In the genomic region with DNA sequence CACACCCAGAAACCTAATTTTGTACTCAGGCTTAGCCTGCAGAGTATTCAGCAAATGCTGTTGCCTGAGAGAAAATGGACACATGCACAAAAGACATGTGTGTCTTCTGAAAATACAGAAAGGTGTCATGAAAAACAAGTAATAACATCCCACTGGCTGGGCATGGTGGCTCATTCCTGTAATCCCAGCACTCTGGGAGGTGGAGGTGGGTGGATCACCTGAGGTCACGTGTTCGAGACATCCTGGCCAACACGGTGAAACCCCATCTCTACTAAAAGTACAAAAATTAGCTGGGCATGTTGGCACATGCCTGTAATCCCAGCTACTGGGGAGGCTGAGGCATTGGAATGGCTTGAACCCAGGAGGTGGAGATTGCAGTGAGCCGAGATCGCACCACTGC, we compare ENCODE assay signal across 8 cellular contexts. TPM values are rescaled to one million over a fixed set of nuclear protein-coding genes. Genes with fewer than 3 reads are reported as not detected.
A peak's percentile ranks its signal among the peaks of the same experiment; 100 is the strongest.
DNase-seq lines count a peak whose midpoint lies in the region; ATAC-seq and TF ChIP-seq lines count a peak whose summit lies in the region.
"Not testable (repeated sequence)": the region's sequence is repeated elsewhere in the genome, so short reads cannot be mapped to it uniquely, and the experiment has no call there.

No MANE protein-coding gene starts in this region.

- not testable (repeated sequence) for BruUV-seq in mammary epithelial cell (replicated peaks; lab: Mats Ljungman, UMichigan)

- H3K4me3 Mint-ChIP-seq in CD4-positive, alpha-beta T cell; activated CD4-positive, alpha-beta memory T cell treated with anti-CD3 and anti-CD28 coated beads for 36 hours; activated naive CD4-positive, alpha-beta T cell treated with anti-CD3 and anti-CD28 coated beads, Interleukin-2, amount 50 U/mL, for 24 hours; neural progenitor cell; stimulated activated naive CD8-positive, alpha-beta T cell treated with anti-CD3 and anti-CD28 coated beads, Interleukin-15, amount 100 ng/mL, for 72 hours: not testable (repeated sequence)

- peaks cover 14% of the 10 kb centered on the region for H3K4me1 ChIP-seq in mammary epithelial cell (ENCODE audit: insufficient read depth, low read length)
- H3K4me1 ChIP-seq in foreskin keratinocyte, neural progenitor cell: not testable (repeated sequence)

- dilution Hi-C loops in mammary epithelial cell (cut with HindIII; ENCODE audit: low sequenced_read_pairs): not testable (repeated sequence)

- H3K9me3 Mint-ChIP-seq in CD4-positive, alpha-beta T cell; activated CD4-positive, alpha-beta memory T cell treated with anti-CD3 and anti-CD28 coated beads for 36 hours; activated naive CD4-positive, alpha-beta T cell treated with anti-CD3 and anti-CD28 coated beads, Interleukin-2, amount 50 U/mL, for 24 hours; neural progenitor cell; stimulated activated naive CD8-positive, alpha-beta T cell treated with anti-CD3 and anti-CD28 coated beads, Interleukin-15, amount 100 ng/mL, for 72 hours: not testable (repeated sequence)

- peak overlapping the region; percentile 39 for H3K27ac Mint-ChIP-seq in CD4-positive, alpha-beta T cell
- peak overlapping the region; percentile 58 for H3K27ac Mint-ChIP-seq in activated CD4-positive, alpha-beta memory T cell treated with anti-CD3 and anti-CD28 coated beads for 36 hours
- peak overlapping the region; percentile 30 for H3K27ac Mint-ChIP-seq in activated naive CD4-positive, alpha-beta T cell treated with anti-CD3 and anti-CD28 coated beads, Interleukin-2, amount 50 U/mL, for 24 hours
- H3K27ac Mint-ChIP-seq in neural progenitor cell: not testable (repeated sequence)
- H3K27ac Mint-ChIP-seq in stimulated activated naive CD8-positive, alpha-beta T cell treated with anti-CD3 and anti-CD28 coated beads, Interleukin-15, amount 100 ng/mL, for 72 hours: peak overlapping the region; percentile 72 to 74

- H3F3A ChIP-seq in neural progenitor cell (ENCODE audit: low read depth): not testable (repeated sequence)

- WGBS in mammary epithelial cell (ENCODE audit: low coverage, missing lambda C conversion rate): 3% methylated on average over 5 of the region's 5 CpGs

- not testable (repeated sequence) for H3K4me3 ChIP-seq in mammary epithelial cell (replicated peaks in 1 of 3; ENCODE audit: insufficient read depth in 1 of 3, low read depth in 2 of 3, low read length in 3 of 3); neural progenitor cell

- H3K9me3 ChIP-seq in CD4-positive, alpha-beta T cell (ENCODE audit: control insufficient read depth, low read length); mammary epithelial cell (replicated peaks; ENCODE audit: insufficient read depth, low read length); neural progenitor cell (ENCODE audit: low read depth): not testable (repeated sequence)

- peaks cover 60% of the 10 kb centered on the region for H3K36me3 Mint-ChIP-seq in CD4-positive, alpha-beta T cell (ENCODE audit: low read depth)
- peaks cover 38% of the 10 kb centered on the region for H3K36me3 Mint-ChIP-seq in activated CD4-positive, alpha-beta memory T cell treated with anti-CD3 and anti-CD28 coated beads for 36 hours
- H3K36me3 Mint-ChIP-seq in activated naive CD4-positive, alpha-beta T cell treated with anti-CD3 and anti-CD28 coated beads, Interleukin-2, amount 50 U/mL, for 24 hours: peaks cover 16% of the 10 kb centered on the region
- H3K36me3 Mint-ChIP-seq in neural progenitor cell: peaks cover 31% of the 10 kb centered on the region

- POLR2A ChIA-PET in CD4-positive, alpha-beta T cell (lab: Charles Lee); activated CD4-positive, alpha-beta memory T cell treated with anti-CD3 and anti-CD28 coated beads for 36 hours (lab: Charles Lee): not testable (repeated sequence)

- not testable (repeated sequence) for H3K27me3 Mint-ChIP-seq in CD4-positive, alpha-beta T cell; activated CD4-positive, alpha-beta memory T cell treated with anti-CD3 and anti-CD28 coated beads for 36 hours; activated naive CD4-positive, alpha-beta T cell treated with anti-CD3 and anti-CD28 coated beads, Interleukin-2, amount 50 U/mL, for 24 hours; neural progenitor cell (ENCODE audit: insufficient read depth, low read depth); stimulated activated naive CD8-positive, alpha-beta T cell treated with anti-CD3 and anti-CD28 coated beads, Interleukin-15, amount 100 ng/mL, for 72 hours

- CTCF ChIA-PET in CD4-positive, alpha-beta T cell (lab: Charles Lee); activated CD4-positive, alpha-beta memory T cell treated with anti-CD3 and anti-CD28 coated beads for 36 hours (lab: Charles Lee); mammary epithelial cell (lab: Charles Lee; ENCODE audit: low non-redundant PET): not testable (repeated sequence)

- in situ Hi-C loops in mammary epithelial cell (cut with MboI; ENCODE audit: low sequenced_read_pairs in 2 of 2): not testable (repeated sequence)

- not testable (repeated sequence) for TF ChIP-seq CTCF in CD4-positive, alpha-beta T cell (IDR thresholded peaks at IDR 0.05); mammary epithelial cell (conservative IDR thresholded peaks at IDR 0.05 in 1 of 2, IDR thresholded peaks at IDR 0.05 in 1 of 2; ENCODE audit: extremely low read depth in 1 of 2, insufficient read depth in 1 of 2, low read depth in 1 of 2, low read length in 2 of 2); foreskin keratinocyte (conservative IDR thresholded peaks at IDR 0.05); neural progenitor cell (IDR thresholded peaks at IDR 0.05)

- H4K20me1 ChIP-seq in mammary epithelial cell (ENCODE audit: insufficient read depth, low read length): not testable (repeated sequence)
- H4K20me1 ChIP-seq in neural progenitor cell (ENCODE audit: low read depth): peaks cover 100% of the 10 kb centered on the region

- H3K79me2 ChIP-seq in mammary epithelial cell (ENCODE audit: insufficient read depth, low read length): peaks cover 98% of the 10 kb centered on the region
- H3K79me2 ChIP-seq in neural progenitor cell (ENCODE audit: low read depth): peaks cover 100% of the 10 kb centered on the region

- H3K27me3 ChIP-seq in CD4-positive, alpha-beta T cell (ENCODE audit: control insufficient read depth, insufficient read depth, low read length); mammary epithelial cell (ENCODE audit: insufficient read depth, low read length); foreskin keratinocyte; neural progenitor cell: not testable (repeated sequence)

- H3K27ac ChIP-seq in CD4-positive, alpha-beta T cell (ENCODE audit: low read depth, low read length); foreskin keratinocyte: not testable (repeated sequence)
- H3K27ac ChIP-seq in mammary epithelial cell (ENCODE audit: insufficient read depth, low read depth, low read length) (peak overlapping the region; percentile 63), neural progenitor cell (peak overlapping the region; percentile 0)

- intact Hi-C loops in CD4-positive, alpha-beta T cell (cut with DNase I, micrococcal nuclease); activated CD4-positive, alpha-beta memory T cell treated with anti-CD3 and anti-CD28 coated beads for 36 hours (cut with micrococcal nuclease); mammary epithelial cell (cut with micrococcal nuclease): not testable (repeated sequence)

- DNase-seq in CD4-positive, alpha-beta T cell; neural progenitor cell (ENCODE audit: low spot score); stimulated activated naive CD8-positive, alpha-beta T cell treated with anti-CD3 and anti-CD28 coated beads, Interleukin-15, amount 100 ng/mL, for 72 hours: not testable (repeated sequence)
- DNase-seq in NCI-H69 (lab: John Stamatoyannopoulos, UW) (peak; percentile 19), mammary epithelial cell (peak; percentile 75), foreskin keratinocyte (peak in 1 of 2 donors; percentile 78)
- peak; percentile 19 for DNase-seq in activated CD4-positive, alpha-beta memory T cell treated with anti-CD3 and anti-CD28 coated beads for 36 hours

- not testable (repeated sequence) for H2AFZ ChIP-seq in mammary epithelial cell (ENCODE audit: low read depth, low read length); neural progenitor cell (replicated peaks)

- peaks cover 47% of the 10 kb centered on the region for H3K4me1 Mint-ChIP-seq in CD4-positive, alpha-beta T cell (ENCODE audit: low read depth)
- H3K4me1 Mint-ChIP-seq in activated CD4-positive, alpha-beta memory T cell treated with anti-CD3 and anti-CD28 coated beads for 36 hours (ENCODE audit: low read depth): peaks cover 33% of the 10 kb centered on the region
- H3K4me1 Mint-ChIP-seq in activated naive CD4-positive, alpha-beta T cell treated with anti-CD3 and anti-CD28 coated beads, Interleukin-2, amount 50 U/mL, for 24 hours: peaks cover 51% of the 10 kb centered on the region
- not testable (repeated sequence) for H3K4me1 Mint-ChIP-seq in neural progenitor cell
- H3K4me1 Mint-ChIP-seq in stimulated activated naive CD8-positive, alpha-beta T cell treated with anti-CD3 and anti-CD28 coated beads, Interleukin-15, amount 100 ng/mL, for 72 hours: peaks cover 52% of the 10 kb centered on the region

- peak overlapping the region; percentile 49 for H3K4me2 ChIP-seq in mammary epithelial cell (ENCODE audit: insufficient read depth, low read depth, low read length)
- not testable (repeated sequence) for H3K4me2 ChIP-seq in neural progenitor cell

- not testable (repeated sequence) for H3K9ac ChIP-seq in mammary epithelial cell (ENCODE audit: insufficient read depth, low read length); neural progenitor cell

- not testable (repeated sequence) for ATAC-seq in CD4-positive, alpha-beta T cell (ENCODE audit: poor library complexity); stimulated activated naive CD8-positive, alpha-beta T cell treated with anti-CD3 and anti-CD28 coated beads, Interleukin-15, amount 100 ng/mL, for 72 hours
- peak; percentile 80 for ATAC-seq in foreskin keratinocyte

- H3K36me3 ChIP-seq in mammary epithelial cell (ENCODE audit: insufficient read depth, low read length): peaks cover 10% of the 10 kb centered on the region
- not testable (repeated sequence) for H3K36me3 ChIP-seq in neural progenitor cell

RNA-seq across cellular contexts. Expression of a gene that starts 18.0 kb away (rescaled TPM):
- 100 to 1,000 TPM; 190 to 202 TPM for total RNA-seq in CD4-positive, alpha-beta T cell
- total RNA-seq in activated CD4-positive, alpha-beta memory T cell treated with anti-CD3 and anti-CD28 coated beads for 36 hours: 10 to 100 TPM; 77.8 to 80.5 TPM
- total RNA-seq in mammary epithelial cell (100 to 1,000 TPM in 1 of 2 donors, 10 to 100 TPM in 1; 91.2 to 107 TPM), foreskin keratinocyte (54.5 and 56.6 TPM in 2 replicates), neural progenitor cell (ENCODE audit: low replicate concordance) (130 and 143 TPM in 2 replicates)
- polyA plus RNA-seq in mammary epithelial cell (94.7 TPM), foreskin keratinocyte (10.4 and 11.7 TPM in 2 replicates)
- polyA minus RNA-seq in mammary epithelial cell: 265 TPM
